Comparison of ENCODE assay signal across 18 cellular contexts in genomic region chr9:133140606-133141005, GRCh38. TPM values are rescaled to one million over a fixed set of nuclear protein-coding genes. Genes with fewer than 3 reads are reported as not detected.
A peak's percentile ranks its signal among the peaks of the same experiment; 100 is the strongest.
DNase-seq lines count a peak whose midpoint lies in the region; ATAC-seq, FAIRE-seq and TF ChIP-seq lines count a peak whose summit lies in the region.
"Had no signal": no experiment of that assay in that cellular context is flagged by ENCODE, and none has a peak within 500 bp of the region (broad histone marks: within the 10 kb centered on the region; RNA-seq: fewer than 3 reads in every experiment).

No MANE protein-coding gene starts in this region.

- H3K27ac Mint-ChIP-seq in CD4-positive, alpha-beta T cell: peak overlapping the region; percentile 95
- H3K27ac Mint-ChIP-seq: WTC11 had no signal

- CTCF ChIA-PET in CD4-positive, alpha-beta T cell (lab: Charles Lee): no interaction called here
- CTCF ChIA-PET in RWPE1 (lab: Yijun Ruan, JAX): no interaction called here

- DNase-seq in CD4-positive, alpha-beta T cell: no peak
- no peak for DNase-seq in RWPE1 (ENCODE audit: low spot score)
- DNase-seq in kidney: no peak
- no peak for DNase-seq in NCI-H1048 (lab: John Stamatoyannopoulos, UW)
- DNase-seq: activated naive CD4-positive, alpha-beta T cell treated with anti-CD3 and anti-CD28 coated beads for 36 hours; AML-193; H9; NCI-H2081 treated with DMSO at 0.1 percent for 48 hours; NCI-H524 treated with DMSO at 0.1 percent for 48 hours; SIG-M5 had no signal

- no peaks in the 10 kb centered on the region for H3K27me3 Mint-ChIP-seq in CD4-positive, alpha-beta T cell
- H3K27me3 Mint-ChIP-seq: brain had no signal

- H3K4me1 ChIP-seq in duodenal mucosa (ENCODE audit: control insufficient read depth in 1 of 2, insufficient read depth in 2 of 2, low read length in 2 of 2) (peaks cover 85 to 92% of the 10 kb centered on the region in 2 donors), kidney (ENCODE audit: control insufficient read depth in 1 of 2, insufficient read depth in 1 of 2, low read depth in 1 of 2, low read length in 2 of 2) (peaks cover 9 to 24% of the 10 kb centered on the region in 2 donors)

- no peaks in the 10 kb centered on the region for H3K9me3 ChIP-seq in CD4-positive, alpha-beta T cell (ENCODE audit: control insufficient read depth, low read length)
- H3K9me3 ChIP-seq in duodenal mucosa (ENCODE audit: control insufficient read depth in 1 of 2, low read length in 2 of 2) (no peaks in the 10 kb centered on the region), kidney (ENCODE audit: control insufficient read depth in 1 of 2, low read length in 2 of 2) (no peaks in the 10 kb centered on the region)
- H3K9me3 ChIP-seq: neutrophil had no signal

- H3K27me3 ChIP-seq in CD4-positive, alpha-beta T cell (ENCODE audit: control insufficient read depth, insufficient read depth, low read length): no peaks in the 10 kb centered on the region
- no peaks in the 10 kb centered on the region for H3K27me3 ChIP-seq in duodenal mucosa (ENCODE audit: control insufficient read depth in 1 of 2, insufficient read depth in 2 of 2, low read length in 2 of 2)

- peaks cover 1% of the 10 kb centered on the region for H3K36me3 Mint-ChIP-seq in CD4-positive, alpha-beta T cell (ENCODE audit: low read depth)
- H3K36me3 Mint-ChIP-seq: WTC11 had no signal

- no peaks in the 10 kb centered on the region for H3K9me3 Mint-ChIP-seq in CD4-positive, alpha-beta T cell
- H3K9me3 Mint-ChIP-seq: activated naive CD4-positive, alpha-beta T cell treated with anti-CD3 and anti-CD28 coated beads for 36 hours; brain; H9; T-helper 1 cell treated with Interleukin-12 subunit alpha and Interleukin-12 subunit beta and Interleukin-4 antibody, amounts not matched to agents 30 μg/mL and 1 μg/mL, for 36 hours; WTC11 had no signal

- H3K4me1 Mint-ChIP-seq in CD4-positive, alpha-beta T cell (ENCODE audit: low read depth): peaks cover 63% of the 10 kb centered on the region

- POLR2A ChIA-PET in CD4-positive, alpha-beta T cell (lab: Charles Lee): no interaction called here
- POLR2A ChIA-PET in RWPE1 (lab: Yijun Ruan, JAX; ENCODE audit: low non-redundant PET): no interaction called here

- TF ChIP-seq CTCF in CD4-positive, alpha-beta T cell (IDR thresholded peaks at IDR 0.05): no peak
- TF ChIP-seq CTCF in RWPE1 (conservative IDR thresholded peaks at IDR 0.05; ENCODE audit: low read depth) (no peak), kidney (IDR thresholded peaks at IDR 0.05; ENCODE audit: borderline replicate concordance, extremely low read depth, insufficient read depth) (no peak)

- H3K9ac ChIP-seq in duodenal mucosa (ENCODE audit: low read depth in 1 of 2, low read length in 2 of 2) (peak overlapping the region; percentile 24 to 38), kidney (ENCODE audit: low read length in 2 of 2) (no peak overlapping the region)

- no peak for FAIRE-seq in kidney (lab: Jason Lieb, UNC)

- ATAC-seq in CD4-positive, alpha-beta T cell (ENCODE audit: poor library complexity): no peak
- no peak for ATAC-seq in HG02571 (IDR thresholded peaks at IDR 0.05; ENCODE audit: unreplicated experiment)
- ATAC-seq: WTC11 had no signal

- intact Hi-C loops in CD4-positive, alpha-beta T cell (cut with DNase I, micrococcal nuclease): loop anchor here in 1 of 2 experiments (10.0 kb wide), 1 partner anchor 196 kb away; the partner anchor contains the start of gene TSC1
- intact Hi-C loops in kidney (cut with DNase I): loop anchor here (5.0 kb wide), 1 partner anchor 38 kb away; no protein-coding TSS in a partner anchor

- peak overlapping the region; percentile 68 for H3K27ac ChIP-seq in CD4-positive, alpha-beta T cell (ENCODE audit: low read depth, low read length)
- H3K27ac ChIP-seq in RWPE1 (0 out of 2 replicates have a peak overlapping the region, but pooled peaks have one; percentile 0), duodenal mucosa (ENCODE audit: low read depth, low read length) (no peak overlapping the region), skin epidermis (peak overlapping the region in 12 of 21 experiments; percentile 5 to 94 (median 67)), kidney (ENCODE audit: low read depth in 2 of 2, low read length in 2 of 2) (no peak overlapping the region)
- H3K27ac ChIP-seq: HL-60, neutrophil had no signal

- H3K4me3 ChIP-seq in duodenal mucosa (ENCODE audit: low read depth in 1 of 2, low read length in 2 of 2) (peak overlapping the region in 1 of 2 donors; percentile 32), skin epidermis (no peak overlapping the region), kidney (ENCODE audit: low read length in 2 of 2) (no peak overlapping the region)

- no peak overlapping the region for H3K4me3 Mint-ChIP-seq in CD4-positive, alpha-beta T cell
- H3K4me3 Mint-ChIP-seq: activated naive CD4-positive, alpha-beta T cell treated with anti-CD3 and anti-CD28 coated beads for 36 hours; brain; H9; WTC11 had no signal

- peaks cover 0 to 2% of the 10 kb centered on the region in 2 donors for H3K36me3 ChIP-seq in duodenal mucosa (ENCODE audit: control insufficient read depth in 1 of 2, insufficient read depth in 2 of 2, low read length in 2 of 2)
- H3K36me3 ChIP-seq in kidney (ENCODE audit: control insufficient read depth in 1 of 2, insufficient read depth in 2 of 2, low read length in 2 of 2): no peaks in the 10 kb centered on the region
- H3K36me3 ChIP-seq: neutrophil had no signal

RNA-seq across cellular contexts. Expression of gene RALGDS, which starts 19.6 kb away (rescaled TPM):
- 100 to 1,000 TPM; 166 to 168 TPM for total RNA-seq in CD4-positive, alpha-beta T cell
- total RNA-seq in kidney: 43.3 TPM
- 13.0 TPM for polyA plus RNA-seq in kidney (ENCODE audit: insufficient read depth, low read depth, low replicate concordance)

RNA-seq across cellular contexts. Expression of gene GBGT1, which starts 23.1 kb away (rescaled TPM):
- total RNA-seq in CD4-positive, alpha-beta T cell: 1 to 10 TPM; 1.3 to 1.8 TPM
- total RNA-seq in kidney: 21.6 TPM
- polyA plus RNA-seq in kidney (ENCODE audit: insufficient read depth, low read depth, low replicate concordance): 7.9 TPM

Comparison
In these comparisons a context has a peak if more than half of its experiments do, and no peak if none do; other contexts are left out.
1. H3K27ac ChIP-seq: peak in CD4-positive, alpha-beta T cell (single experiment), RWPE1 (single experiment) and skin epidermis (12 of 21); none in duodenal mucosa (single experiment) and kidney (0 of 2).
2. H3K9ac ChIP-seq: peak in duodenal mucosa (2 of 2); none in kidney (0 of 2).